ENCODE assay signal across 9 cellular contexts in genomic region chr7:114931656-114932011, GRCh38. TPM values are rescaled to one million over a fixed set of nuclear protein-coding genes. Genes with fewer than 3 reads are reported as not detected.
DNase-seq lines count a peak whose midpoint lies in the region; ATAC-seq lines count a peak whose summit lies in the region.
"Had no signal": no experiment of that assay in that cellular context is flagged by ENCODE, and none has a peak within 500 bp of the region (broad histone marks: within the 10 kb centered on the region; RNA-seq: fewer than 3 reads in every experiment).

No MANE protein-coding gene starts in this region.

- no peaks in the 10 kb centered on the region for H4K20me1 ChIP-seq in BLaER1 treated with 17β-estradiol and CSF1 and Interleukin-3, amounts not matched to agents 10 nM and 100 nM

- peak; percentile 76 for ATAC-seq in GM19395 (IDR thresholded peaks at IDR 0.05; ENCODE audit: unreplicated experiment)
- ATAC-seq in HG03196 (IDR thresholded peaks at IDR 0.05; ENCODE audit: unreplicated experiment) = peak; percentile 83
- ATAC-seq in left cardiac atrium = no peak

- no peaks in the 10 kb centered on the region for H3K27me3 ChIP-seq in BLaER1 treated with 17β-estradiol and CSF1 and Interleukin-3, amounts not matched to agents 10 nM and 100 nM

- peak; percentile 23 for DNase-seq in activated naive CD8-positive, alpha-beta T cell treated with anti-CD3 and anti-CD28 coated beads for 36 hours
- DNase-seq in NOMO-1 treated with dmso at 0.1 percent for 144 hours (lab: John Stamatoyannopoulos, UW; ENCODE audit: unreplicated experiment) (no peak), cerebellar nuclear complex (lab: John Stamatoyannopoulos, UW) (no peak), left cardiac atrium (no peak), NCI-H1092 treated with DMSO at 0.1 percent for 48 hours (lab: John Stamatoyannopoulos, UW) (no peak)

- H3K9me3 ChIP-seq in BLaER1 treated with 17β-estradiol and CSF1 and Interleukin-3, amounts not matched to agents 10 nM and 100 nM (replicated peaks in 1 of 11) = no peaks in the 10 kb centered on the region

- H3K4me1 Mint-ChIP-seq in activated naive CD8-positive, alpha-beta T cell treated with anti-CD3 and anti-CD28 coated beads for 36 hours = peaks cover 48% of the 10 kb centered on the region

- peaks cover 9 to 90% (median 27%) of the 10 kb centered on the region in 10 experiments; a peak in 18 of 20 replicates for H3K4me1 ChIP-seq in BLaER1 treated with 17β-estradiol and CSF1 and Interleukin-3, amounts not matched to agents 10 nM and 100 nM

- H3K36me3 ChIP-seq in BLaER1 treated with 17β-estradiol and CSF1 and Interleukin-3, amounts not matched to agents 10 nM and 100 nM = no peaks in the 10 kb centered on the region

- 0 out of 20 replicates have a peak overlapping the region, but pooled peaks of 1 of the 10 experiments have one; percentile 6 for H3K4me3 ChIP-seq in BLaER1 treated with 17β-estradiol and CSF1 and Interleukin-3, amounts not matched to agents 10 nM and 100 nM

- H3K4me3 Mint-ChIP-seq in activated naive CD8-positive, alpha-beta T cell treated with anti-CD3 and anti-CD28 coated beads for 36 hours = no peak overlapping the region

- H3K4me2 ChIP-seq in BLaER1 treated with 17β-estradiol and CSF1 and Interleukin-3, amounts not matched to agents 10 nM and 100 nM = peak overlapping the region in 9 of 11 experiments; percentile 2 to 86 (median 52); a peak in 16 of 22 replicates

- no peaks in the 10 kb centered on the region for H3K27me3 Mint-ChIP-seq in activated naive CD8-positive, alpha-beta T cell treated with anti-CD3 and anti-CD28 coated beads for 36 hours

- peaks cover 28% of the 10 kb centered on the region for H3K36me3 Mint-ChIP-seq in activated naive CD8-positive, alpha-beta T cell treated with anti-CD3 and anti-CD28 coated beads for 36 hours

- intact Hi-C loops in left cardiac atrium (cut with DNase I) = no loop called here

- H3K9ac ChIP-seq in BLaER1 treated with 17β-estradiol and CSF1 and Interleukin-3, amounts not matched to agents 10 nM and 100 nM = peak overlapping the region in 3 of 11 experiments; percentile 2 to 52 (median 41); a peak in 2 of 22 replicates

- no peak overlapping the region for H3K27ac Mint-ChIP-seq in activated naive CD8-positive, alpha-beta T cell treated with anti-CD3 and anti-CD28 coated beads for 36 hours

- peak overlapping the region in 7 of 11 experiments; percentile 12 to 80 (median 53); a peak in 11 of 22 replicates for H3K27ac ChIP-seq in BLaER1 treated with 17β-estradiol and CSF1 and Interleukin-3, amounts not matched to agents 10 nM and 100 nM
- H3K27ac ChIP-seq: VCaP had no signal

- no peaks in the 10 kb centered on the region for H3K9me3 Mint-ChIP-seq in activated naive CD8-positive, alpha-beta T cell treated with anti-CD3 and anti-CD28 coated beads for 36 hours

RNA-seq across cellular contexts. Expression of gene MDFIC, which starts 9.7 kb away (rescaled TPM):
- total RNA-seq in activated naive CD8-positive, alpha-beta T cell treated with anti-CD3 and anti-CD28 coated beads for 36 hours = 10 to 100 TPM; 55.9 to 57.1 TPM
- total RNA-seq in left cardiac atrium = 10 to 100 TPM; 21.8 to 23.9 TPM

Comparison
In these comparisons a context has a peak if more than half of its experiments do, and no peak if none do; other contexts are left out.
1. ATAC-seq: peak in GM19395 (single experiment) and HG03196 (single experiment); none in left cardiac atrium (0 of 2).